16 cellular contexts compared by ENCODE assay signal in genomic region chr5:66209350-66209749, GRCh38.
A peak's percentile ranks its signal among the peaks of the same experiment; 100 is the strongest.
DNase-seq lines count a peak whose midpoint lies in the region; TF ChIP-seq lines count a peak whose summit lies in the region.
"Had no signal": no experiment of that assay in that cellular context is flagged by ENCODE, and none has a peak within 500 bp of the region (broad histone marks: within the 10 kb centered on the region; RNA-seq: fewer than 3 reads in every experiment).

No MANE protein-coding gene starts in this region.

- H3K36me3 Mint-ChIP-seq in neural crest cell (ENCODE audit: low read depth), result no peaks in the 10 kb centered on the region
- no peaks in the 10 kb centered on the region for H3K36me3 Mint-ChIP-seq in endothelial cell (ENCODE audit: low read depth, unreplicated experiment)

- H3K27ac ChIP-seq in testis (peak overlapping the region in 1 of 2 donors; percentile 36), substantia nigra (ENCODE audit: low read depth, low read length, poor library complexity, severe bottlenecking) (no peak overlapping the region)
- H3K27ac ChIP-seq: body of pancreas, esophagus muscularis mucosa, ovary, upper lobe of left lung had no signal

- peak; percentile 76 for DNase-seq in Daoy (ENCODE audit: low read depth)
- peak; percentile 75 for DNase-seq in HT1080 (ENCODE audit: low read depth)
- DNase-seq in adipocyte (ENCODE audit: low read depth), result peak; percentile 13
- no peak for DNase-seq in neural crest cell (ENCODE audit: low read depth, low spot score)
- no peak for DNase-seq in testis
- no peak for DNase-seq in endothelial cell (ENCODE audit: low spot score)
- no peak for DNase-seq in substantia nigra (lab: John Stamatoyannopoulos, UW)
- DNase-seq in HCEC 1CT, result no peak
- DNase-seq: body of pancreas, DMS79 treated with DMSO at 0.1 percent for 48 hours, kidney, NCI-H2227 treated with DMSO at 0.1 percent for 48 hours, ovary, T-helper 1 cell, upper lobe of left lung had no signal

- H3K9me3 Mint-ChIP-seq in neural crest cell, result no peaks in the 10 kb centered on the region
- H3K9me3 Mint-ChIP-seq in endothelial cell (ENCODE audit: unreplicated experiment), result no peaks in the 10 kb centered on the region

- H3K27me3 ChIP-seq in adipocyte (replicated peaks; ENCODE audit: control insufficient read depth, insufficient read depth, low read length) (no peaks in the 10 kb centered on the region), testis (no peaks in the 10 kb centered on the region)
- H3K27me3 ChIP-seq: body of pancreas, esophagus muscularis mucosa, ovary, upper lobe of left lung had no signal

- no peak overlapping the region for H3K9ac ChIP-seq in adipocyte (ENCODE audit: low read length)

- H3K27ac Mint-ChIP-seq in neural crest cell (ENCODE audit: unreplicated experiment) (peak overlapping the region; percentile 83), endothelial cell (ENCODE audit: unreplicated experiment) (no peak overlapping the region)

- H3K9me3 ChIP-seq in adipocyte (ENCODE audit: control insufficient read depth, low read length), result peaks cover 4% of the 10 kb centered on the region
- H3K9me3 ChIP-seq in testis, result no peaks in the 10 kb centered on the region
- H3K9me3 ChIP-seq: body of pancreas, esophagus muscularis mucosa, ovary, upper lobe of left lung had no signal

- 92 to 95% methylated on average over 4 of the region's 4 CpGs for WGBS in testis, 2 donors

- H3K4me3 ChIP-seq in adipocyte (ENCODE audit: low read length), result no peak overlapping the region
- H3K4me3 ChIP-seq in testis, result no peak overlapping the region
- H3K4me3 ChIP-seq: body of pancreas, esophagus muscularis mucosa, ovary, upper lobe of left lung had no signal

- TF ChIP-seq POLR2A in testis (IDR thresholded peaks at IDR 0.05), result no peak

- H3K4me1 Mint-ChIP-seq in neural crest cell (no peaks in the 10 kb centered on the region), endothelial cell (ENCODE audit: unreplicated experiment) (peaks cover 3% of the 10 kb centered on the region)

- no peaks in the 10 kb centered on the region for H3K27me3 Mint-ChIP-seq in neural crest cell (ENCODE audit: low read depth)
- H3K27me3 Mint-ChIP-seq in endothelial cell (ENCODE audit: unreplicated experiment), result no peaks in the 10 kb centered on the region

- no peak overlapping the region for H3K4me3 Mint-ChIP-seq in neural crest cell
- H3K4me3 Mint-ChIP-seq in endothelial cell (ENCODE audit: unreplicated experiment), result no peak overlapping the region

- H3K4me1 ChIP-seq in adipocyte (ENCODE audit: control insufficient read depth, insufficient read depth, low read length), result no peaks in the 10 kb centered on the region
- H3K4me1 ChIP-seq in testis, result peaks cover 16% of the 10 kb centered on the region
- H3K4me1 ChIP-seq: body of pancreas, esophagus muscularis mucosa, upper lobe of left lung had no signal

- TF ChIP-seq CTCF in neural crest cell (conservative IDR thresholded peaks at IDR 0.05), result no peak
- no peak for TF ChIP-seq CTCF in testis (IDR thresholded peaks at IDR 0.05)
- TF ChIP-seq CTCF in endothelial cell (IDR thresholded peaks at IDR 0.05; ENCODE audit: unreplicated experiment), result no peak

- intact Hi-C loops in testis (cut with DNase I; ENCODE audit: low total_unique reads), result no loop called here

- no peaks in the 10 kb centered on the region for H3K36me3 ChIP-seq in adipocyte (ENCODE audit: control insufficient read depth, insufficient read depth, low read length, severe bottlenecking)
- no peaks in the 10 kb centered on the region for H3K36me3 ChIP-seq in testis (ENCODE audit: low read depth, missing control alignments)
- H3K36me3 ChIP-seq: esophagus muscularis mucosa, ovary, upper lobe of left lung had no signal

Comparison
In these comparisons a context has a peak if more than half of its experiments do, and no peak if none do; other contexts are left out.
1. DNase-seq: peak in Daoy (single experiment), HT1080 (single experiment) and adipocyte (single experiment); none in neural crest cell (single experiment), testis (single experiment), endothelial cell (single experiment), substantia nigra (0 of 49) and HCEC 1CT (single experiment).